ENCODE assay signal across 9 cellular contexts in the genomic region with DNA sequence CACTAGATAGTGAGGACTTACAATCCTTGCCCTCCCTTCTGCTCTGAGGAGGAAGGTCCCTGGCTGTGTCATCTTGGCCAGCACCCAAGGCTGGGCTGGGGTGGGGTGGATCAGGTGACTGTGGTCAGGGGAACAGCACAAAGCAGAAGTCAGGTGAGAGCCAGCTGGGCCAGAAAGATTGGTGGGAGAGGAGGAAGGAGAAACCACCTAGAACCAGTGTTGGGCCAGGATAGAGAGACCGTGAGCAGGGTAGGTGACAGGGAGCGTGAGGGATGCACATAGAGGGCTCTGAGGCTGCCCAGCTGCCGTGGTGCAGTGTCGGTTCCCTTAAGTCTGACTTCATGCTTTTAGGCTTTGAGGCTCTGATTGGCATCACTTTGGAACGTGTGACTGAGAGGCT. TPM values are rescaled to one million over a fixed set of nuclear protein-coding genes. Genes with fewer than 3 reads are reported as not detected.
DNase-seq lines count a peak whose midpoint lies in the region; ATAC-seq and TF ChIP-seq lines count a peak whose summit lies in the region.
"Had no signal": no experiment of that assay in that cellular context is flagged by ENCODE, and none has a peak within 500 bp of the region (broad histone marks: within the 10 kb centered on the region; RNA-seq: fewer than 3 reads in every experiment).

No MANE protein-coding gene starts in this region.

- TF ChIP-seq RAD21 in SK-N-SH (IDR thresholded peaks at IDR 0.05; ENCODE audit: low read length) = no peak

- no peaks in the 10 kb centered on the region for H3K9me2 ChIP-seq in SK-N-SH

- no peaks in the 10 kb centered on the region for H3K27me3 ChIP-seq in SK-N-SH (ENCODE audit: insufficient read depth)
- H3K27me3 ChIP-seq in uterus = no peaks in the 10 kb centered on the region

- peaks cover 27% of the 10 kb centered on the region for H3K36me3 Mint-ChIP-seq in activated CD4-positive, alpha-beta T cell treated with anti-CD3 and anti-CD28 coated beads, Interleukin-2, amount 10 ng/mL, durations not matched to agents 24 days and 14 days (ENCODE audit: low read depth)

- TF ChIP-seq CTCF in SK-N-SH (IDR thresholded peaks at IDR 0.05) = no peak
- TF ChIP-seq CTCF in uterus (IDR thresholded peaks at IDR 0.05) = no peak

- CTCF ChIA-PET in SK-N-SH (lab: Yijun Ruan, JAX) = interaction anchor here (1.5 kb wide), 1 partner anchor 285 kb away, joined by 3 read pairs; no protein-coding TSS in a partner anchor

- no peak overlapping the region for H3K9ac ChIP-seq in SK-N-SH

- no peak for TF ChIP-seq POLR2A in uterus (IDR thresholded peaks at IDR 0.05)

- no peaks in the 10 kb centered on the region for H3K9me3 Mint-ChIP-seq in activated CD4-positive, alpha-beta T cell treated with anti-CD3 and anti-CD28 coated beads, Interleukin-2, amount 10 ng/mL, durations not matched to agents 24 days and 14 days

- peak; percentile 72 for ATAC-seq in HG03135 (IDR thresholded peaks at IDR 0.05; ENCODE audit: unreplicated experiment)

- peaks cover 19% of the 10 kb centered on the region for H3K4me1 Mint-ChIP-seq in activated CD4-positive, alpha-beta T cell treated with anti-CD3 and anti-CD28 coated beads, Interleukin-2, amount 10 ng/mL, durations not matched to agents 24 days and 14 days

- no peaks in the 10 kb centered on the region for H3K27me3 Mint-ChIP-seq in activated CD4-positive, alpha-beta T cell treated with anti-CD3 and anti-CD28 coated beads, Interleukin-2, amount 10 ng/mL, durations not matched to agents 24 days and 14 days

- H3K36me3 ChIP-seq in SK-N-SH (replicated peaks in 1 of 2; ENCODE audit: control insufficient read depth in 1 of 2, insufficient read depth in 2 of 2, low read length in 1 of 2) (no peaks in the 10 kb centered on the region), uterus (no peaks in the 10 kb centered on the region)

- H3K79me2 ChIP-seq in SK-N-SH (ENCODE audit: insufficient read depth) = no peaks in the 10 kb centered on the region

- DNase-seq in activated CD4-positive, alpha-beta T cell treated with anti-CD3 and anti-CD28 coated beads, Interleukin-2, amount 10 ng/mL, durations not matched to agents 24 days and 14 days = no peak
- no peak for DNase-seq in activated CD4-positive, alpha-beta T cell treated with anti-CD3 and anti-CD28 coated beads for 4 hours
- DNase-seq in SK-N-SH (no peak), iris pigment epithelial cell (ENCODE audit: low read depth) (peak; percentile 32), T-helper 9 cell (no peak), uterus (no peak)
- DNase-seq in stimulated activated CD4-positive, alpha-beta T cell treated with anti-CD3 and anti-CD28 coated beads, Interleukin-4, amount 100 ng/mL, for 24 hours = no peak

- WGBS in SK-N-SH (ENCODE audit: low lambda C conversion rate) = 87% methylated on average over 5 of the region's 5 CpGs

- H3K4me2 ChIP-seq in SK-N-SH = no peak overlapping the region

- H3K27ac Mint-ChIP-seq in activated CD4-positive, alpha-beta T cell treated with anti-CD3 and anti-CD28 coated beads, Interleukin-2, amount 10 ng/mL, durations not matched to agents 24 days and 14 days = peak overlapping the region; percentile 64

- POLR2A ChIA-PET in SK-N-SH (lab: Yijun Ruan, JAX) = no interaction called here

- no peaks in the 10 kb centered on the region for H3K9me3 ChIP-seq in SK-N-SH
- no peaks in the 10 kb centered on the region for H3K9me3 ChIP-seq in uterus

- no peak overlapping the region for H2AFZ ChIP-seq in SK-N-SH (ENCODE audit: low read depth)

- H3F3A ChIP-seq in SK-N-SH (replicated peaks; ENCODE audit: insufficient read depth) = peaks cover 7% of the 10 kb centered on the region

- no peak for TF ChIP-seq EP300 in SK-N-SH (IDR thresholded peaks at IDR 0.05; ENCODE audit: borderline replicate concordance in 1 of 2, low read depth in 1 of 2, low read length in 1 of 2)

- no peak overlapping the region for H3K4me3 ChIP-seq in SK-N-SH (ENCODE audit: low read depth in 2 of 2, low read length in 1 of 2)
- no peak overlapping the region for H3K4me3 ChIP-seq in uterus

- H3K4me1 ChIP-seq in SK-N-SH (ENCODE audit: control insufficient read depth in 1 of 2, insufficient read depth in 2 of 2, low read depth in 1 of 2, low read length in 1 of 2) (peaks cover 0 to 8% of the 10 kb centered on the region in 2 experiments; a peak in 2 of 4 replicates), uterus (no peaks in the 10 kb centered on the region)

- no peak overlapping the region for H3K27ac ChIP-seq in SK-N-SH (ENCODE audit: low read depth in 2 of 2, low read length in 1 of 2)
- no peak overlapping the region for H3K27ac ChIP-seq in uterus

- no peaks in the 10 kb centered on the region for H4K20me1 ChIP-seq in SK-N-SH (ENCODE audit: insufficient read depth)

- H3K4me3 Mint-ChIP-seq in activated CD4-positive, alpha-beta T cell treated with anti-CD3 and anti-CD28 coated beads, Interleukin-2, amount 10 ng/mL, durations not matched to agents 24 days and 14 days = no peak overlapping the region

- intact Hi-C loops in activated CD4-positive, alpha-beta T cell treated with anti-CD3 and anti-CD28 coated beads, Interleukin-2, amount 10 ng/mL, durations not matched to agents 24 days and 14 days (cut with micrococcal nuclease) = no loop called here
- intact Hi-C loops in uterus (cut with DNase I; ENCODE audit: low total_unique reads) = no loop called here

TF ChIP-seq in SK-N-SH, 30 proteins besides CTCF, POLR2A, EP300 and RAD21:
- TF ChIP-seq, protein P1, sequence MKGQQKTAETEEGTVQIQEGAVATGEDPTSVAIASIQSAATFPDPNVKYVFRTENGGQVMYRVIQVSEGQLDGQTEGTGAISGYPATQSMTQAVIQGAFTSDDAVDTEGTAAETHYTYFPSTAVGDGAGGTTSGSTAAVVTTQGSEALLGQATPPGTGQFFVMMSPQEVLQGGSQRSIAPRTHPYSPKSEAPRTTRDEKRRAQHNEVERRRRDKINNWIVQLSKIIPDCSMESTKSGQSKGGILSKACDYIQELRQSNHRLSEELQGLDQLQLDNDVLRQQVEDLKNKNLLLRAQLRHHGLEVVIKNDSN (IDR thresholded peaks at IDR 0.05; ENCODE audit: borderline replicate concordance, low read depth) = peak; percentile 54; the same call in 1 of the 2 replicates
- TF ChIP-seq, protein P2, sequence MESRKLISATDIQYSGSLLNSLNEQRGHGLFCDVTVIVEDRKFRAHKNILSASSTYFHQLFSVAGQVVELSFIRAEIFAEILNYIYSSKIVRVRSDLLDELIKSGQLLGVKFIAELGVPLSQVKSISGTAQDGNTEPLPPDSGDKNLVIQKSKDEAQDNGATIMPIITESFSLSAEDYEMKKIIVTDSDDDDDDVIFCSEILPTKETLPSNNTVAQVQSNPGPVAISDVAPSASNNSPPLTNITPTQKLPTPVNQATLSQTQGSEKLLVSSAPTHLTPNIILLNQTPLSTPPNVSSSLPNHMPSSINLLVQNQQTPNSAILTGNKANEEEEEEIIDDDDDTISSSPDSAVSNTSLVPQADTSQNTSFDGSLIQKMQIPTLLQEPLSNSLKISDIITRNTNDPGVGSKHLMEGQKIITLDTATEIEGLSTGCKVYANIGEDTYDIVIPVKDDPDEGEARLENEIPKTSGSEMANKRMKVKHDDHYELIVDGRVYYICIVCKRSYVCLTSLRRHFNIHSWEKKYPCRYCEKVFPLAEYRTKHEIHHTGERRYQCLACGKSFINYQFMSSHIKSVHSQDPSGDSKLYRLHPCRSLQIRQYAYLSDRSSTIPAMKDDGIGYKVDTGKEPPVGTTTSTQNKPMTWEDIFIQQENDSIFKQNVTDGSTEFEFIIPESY (IDR thresholded peaks at IDR 0.05; ENCODE audit: borderline replicate concordance, low read depth) = no peak
- TF ChIP-seq, protein P3, sequence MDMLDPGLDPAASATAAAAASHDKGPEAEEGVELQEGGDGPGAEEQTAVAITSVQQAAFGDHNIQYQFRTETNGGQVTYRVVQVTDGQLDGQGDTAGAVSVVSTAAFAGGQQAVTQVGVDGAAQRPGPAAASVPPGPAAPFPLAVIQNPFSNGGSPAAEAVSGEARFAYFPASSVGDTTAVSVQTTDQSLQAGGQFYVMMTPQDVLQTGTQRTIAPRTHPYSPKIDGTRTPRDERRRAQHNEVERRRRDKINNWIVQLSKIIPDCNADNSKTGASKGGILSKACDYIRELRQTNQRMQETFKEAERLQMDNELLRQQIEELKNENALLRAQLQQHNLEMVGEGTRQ (IDR thresholded peaks at IDR 0.05; ENCODE audit: borderline replicate concordance, low read depth, low read length) = no peak
- TF ChIP-seq TCF12 (IDR thresholded peaks at IDR 0.05) (no peak), NFIC (IDR thresholded peaks at IDR 0.05; ENCODE audit: borderline replicate concordance) (peak; percentile 54; the same call in 1 of the 2 replicates)
TF ChIP-seq in SK-N-SH: peak in this region for 2.

RNA-seq across cellular contexts. Expression of a gene that starts 22.7 kb away (rescaled TPM):
- total RNA-seq in activated CD4-positive, alpha-beta T cell treated with anti-CD3 and anti-CD28 coated beads, Interleukin-2, amount 10 ng/mL, durations not matched to agents 24 days and 14 days = 5.3 and 6.2 TPM in 2 replicates
- polyA plus RNA-seq in SK-N-SH (2012; rRNA removed) = 2.0 and 6.0 TPM in 2 replicates
- polyA plus RNA-seq in SK-N-SH (2012; cell fraction: cytosol; rRNA removed) = 2.7 and 2.8 TPM in 2 replicates
- polyA plus RNA-seq in SK-N-SH (2012; cell fraction: nucleus; rRNA removed) = 2.1 and 3.1 TPM in 2 replicates
- 1 to 10 TPM in 3 of 4 donors, under 1 TPM in 1; 0.51 to 9.7 (median 3.0) TPM for total RNA-seq in uterus
- total RNA-seq: lung microvascular endothelial cell had no signal
